Comparison of ENCODE assay signal across 12 cellular contexts in the genomic region with DNA sequence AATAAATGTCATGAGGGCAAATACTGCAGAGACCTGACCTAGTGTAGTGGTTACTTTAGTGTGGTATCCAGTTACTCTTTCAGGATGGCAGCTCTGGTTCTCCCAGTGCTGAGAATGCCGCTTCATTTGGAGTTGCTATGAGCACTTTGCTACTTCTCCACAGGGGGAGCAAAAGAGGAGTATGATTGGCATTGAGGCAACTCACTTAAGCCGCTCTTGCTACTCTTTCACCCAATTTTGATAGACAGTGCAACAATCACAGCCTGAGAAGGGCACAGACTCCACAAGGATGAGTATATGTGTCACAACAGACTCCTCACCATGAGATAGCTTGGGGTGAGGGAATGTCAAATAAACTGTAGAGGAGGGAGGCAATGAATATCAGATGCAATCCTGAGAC.
DNase-seq lines count a peak whose midpoint lies in the region; ATAC-seq and TF ChIP-seq lines count a peak whose summit lies in the region.
"Had no signal": no experiment of that assay in that cellular context is flagged by ENCODE, and none has a peak within 500 bp of the region (broad histone marks: within the 10 kb centered on the region; RNA-seq: fewer than 3 reads in every experiment).

No MANE protein-coding gene starts in this region.

- no peak for ATAC-seq in activated CD8-positive, alpha-beta memory T cell treated with anti-CD3 and anti-CD28 coated beads, Interleukin-2, amount 10 ng/mL, durations not matched to agents 7 days and 5 days
- no peak for ATAC-seq in mucosa of descending colon
- ATAC-seq in HG03135 (IDR thresholded peaks at IDR 0.05; ENCODE audit: unreplicated experiment): no peak

- H3K4me3 Mint-ChIP-seq in activated CD8-positive, alpha-beta memory T cell treated with anti-CD3 and anti-CD28 coated beads, Interleukin-2, amount 10 ng/mL, durations not matched to agents 7 days and 5 days: no peak overlapping the region
- H3K4me3 Mint-ChIP-seq: activated naive CD8-positive, alpha-beta T cell treated with anti-CD3 and anti-CD28 coated beads for 36 hours had no signal

- no peaks in the 10 kb centered on the region for H3K36me3 Mint-ChIP-seq in activated CD8-positive, alpha-beta memory T cell treated with anti-CD3 and anti-CD28 coated beads, Interleukin-2, amount 10 ng/mL, durations not matched to agents 7 days and 5 days
- H3K36me3 Mint-ChIP-seq: activated naive CD8-positive, alpha-beta T cell treated with anti-CD3 and anti-CD28 coated beads for 36 hours had no signal

- H3K4me3 ChIP-seq in kidney epithelial cell (ENCODE audit: low read depth, low read length): no peak overlapping the region
- H3K4me3 ChIP-seq in mucosa of descending colon: no peak overlapping the region

- no peaks in the 10 kb centered on the region for H3K27me3 ChIP-seq in kidney epithelial cell (ENCODE audit: control insufficient read depth, insufficient read depth, low read length)

- intact Hi-C loops in mucosa of descending colon (cut with DNase I, micrococcal nuclease): no loop called here

- no peaks in the 10 kb centered on the region for H3K4me1 ChIP-seq in mucosa of descending colon (ENCODE audit: low read depth)

- H3K9me3 ChIP-seq in mucosa of descending colon: no peaks in the 10 kb centered on the region

- no peaks in the 10 kb centered on the region for H3K36me3 ChIP-seq in kidney epithelial cell (ENCODE audit: control insufficient read depth, insufficient read depth, low read length)
- H3K36me3 ChIP-seq in mucosa of descending colon (ENCODE audit: low read depth): no peaks in the 10 kb centered on the region

- peak; percentile 19 for DNase-seq in ELR (ENCODE audit: low read depth)
- DNase-seq in HT1080 (ENCODE audit: low read depth): peak; percentile 26
- DNase-seq in SK-MEL-5 (ENCODE audit: low read depth, low spot score): peak; percentile 38
- no peak for DNase-seq in kidney epithelial cell (ENCODE audit: low read depth)
- no peak for DNase-seq in activated CD8-positive, alpha-beta memory T cell treated with anti-CD3 and anti-CD28 coated beads, Interleukin-2, amount 10 ng/mL, durations not matched to agents 7 days and 5 days
- no peak for DNase-seq in Ammon's horn (ENCODE audit: low spot score)
- no peak for DNase-seq in mucosa of descending colon
- DNase-seq: activated CD8-positive, alpha-beta memory T cell treated with anti-CD3 and anti-CD28 coated beads for 24 hours; activated naive CD8-positive, alpha-beta T cell treated with anti-CD3 and anti-CD28 coated beads for 36 hours; NCI-H1417 treated with DMSO at 0.1 percent for 48 hours; T1000 had no signal

- in situ Hi-C loops in SK-MEL-5 (cut with HindIII; ENCODE audit: low pct_unique_long_range_greater_than_20kb, low sequenced_read_pairs): no loop called here

- H3K27me3 Mint-ChIP-seq in activated CD8-positive, alpha-beta memory T cell treated with anti-CD3 and anti-CD28 coated beads, Interleukin-2, amount 10 ng/mL, durations not matched to agents 7 days and 5 days: no peaks in the 10 kb centered on the region

- H3K4me1 Mint-ChIP-seq in activated CD8-positive, alpha-beta memory T cell treated with anti-CD3 and anti-CD28 coated beads, Interleukin-2, amount 10 ng/mL, durations not matched to agents 7 days and 5 days: no peaks in the 10 kb centered on the region
- H3K4me1 Mint-ChIP-seq: activated naive CD8-positive, alpha-beta T cell treated with anti-CD3 and anti-CD28 coated beads for 36 hours had no signal

- TF ChIP-seq CTCF in kidney epithelial cell (IDR thresholded peaks at IDR 0.05; ENCODE audit: insufficient read depth, low read length, poor library complexity, severe bottlenecking) (peak; percentile 32), mucosa of descending colon (IDR thresholded peaks at IDR 0.05) (no peak)

- no peaks in the 10 kb centered on the region for H3K9me3 Mint-ChIP-seq in activated CD8-positive, alpha-beta memory T cell treated with anti-CD3 and anti-CD28 coated beads, Interleukin-2, amount 10 ng/mL, durations not matched to agents 7 days and 5 days (ENCODE audit: low read depth)

- CTCF ChIA-PET in activated CD8-positive, alpha-beta memory T cell treated with anti-CD3 and anti-CD28 coated beads, Interleukin-2, amount 10 ng/mL, durations not matched to agents 7 days and 5 days (lab: Charles Lee): no interaction called here

- no peak overlapping the region for H3K27ac Mint-ChIP-seq in activated CD8-positive, alpha-beta memory T cell treated with anti-CD3 and anti-CD28 coated beads, Interleukin-2, amount 10 ng/mL, durations not matched to agents 7 days and 5 days
- H3K27ac Mint-ChIP-seq: activated naive CD8-positive, alpha-beta T cell treated with anti-CD3 and anti-CD28 coated beads for 36 hours had no signal

Comparison
In these comparisons a context has a peak if more than half of its experiments do, and no peak if none do; other contexts are left out.
1. DNase-seq: peak in ELR (single experiment), HT1080 (single experiment) and SK-MEL-5 (single experiment); none in kidney epithelial cell (single experiment), activated CD8-positive, alpha-beta memory T cell treated with anti-CD3 and anti-CD28 coated beads, Interleukin-2, amount 10 ng/mL, durations not matched to agents 7 days and 5 days (single experiment), Ammon's horn (single experiment) and mucosa of descending colon (0 of 3).